18 cellular contexts compared by ENCODE assay signal in the genomic region with DNA sequence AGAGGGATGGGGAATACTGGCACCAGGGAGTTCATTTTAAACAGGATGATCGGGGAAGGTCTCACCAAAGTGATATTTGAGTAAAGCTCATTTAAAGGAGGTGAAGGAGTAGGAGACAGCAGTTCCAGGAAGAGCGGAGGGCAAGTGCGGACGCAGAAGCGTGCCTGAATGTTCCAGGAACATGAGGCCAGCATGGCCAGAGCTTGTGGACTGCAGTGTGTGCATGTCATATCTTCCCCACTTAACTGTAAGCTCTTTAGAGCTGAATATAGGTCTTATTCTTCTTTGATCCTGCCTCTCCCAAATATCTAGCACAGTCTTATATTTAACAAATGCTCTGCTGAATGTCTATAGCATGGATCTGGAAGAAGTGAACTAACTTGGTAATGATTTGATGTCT.
A peak's percentile ranks its signal among the peaks of the same experiment; 100 is the strongest.
DNase-seq lines count a peak whose midpoint lies in the region; ATAC-seq, FAIRE-seq and TF ChIP-seq lines count a peak whose summit lies in the region.
"Had no signal": no experiment of that assay in that cellular context is flagged by ENCODE, and none has a peak within 500 bp of the region (broad histone marks: within the 10 kb centered on the region; RNA-seq: fewer than 3 reads in every experiment).

No MANE protein-coding gene starts in this region.

- POLR2A ChIA-PET in endothelial cell of umbilical vein (lab: Charles Lee), result no interaction called here

- TF ChIP-seq CTCF in heart left ventricle (IDR thresholded peaks at IDR 0.05) (no peak), endothelial cell of umbilical vein (IDR thresholded peaks at IDR 0.05; ENCODE audit: extremely low read depth in 1 of 2, insufficient read depth in 1 of 2, low read depth in 1 of 2, low read length in 2 of 2) (no peak)

- no peak for TF ChIP-seq POLR2A in heart left ventricle (IDR thresholded peaks at IDR 0.05)
- no peak for TF ChIP-seq POLR2A in endothelial cell of umbilical vein (IDR thresholded peaks at IDR 0.05; ENCODE audit: low read depth, low read length)

- H3K36me3 ChIP-seq in heart left ventricle (no peaks in the 10 kb centered on the region), Karpas-422 (ENCODE audit: insufficient read depth, low read length) (no peaks in the 10 kb centered on the region), endothelial cell of umbilical vein (ENCODE audit: control insufficient read depth in 2 of 2, extremely low read depth in 1 of 2, insufficient read depth in 2 of 2, low read length in 2 of 2) (no peaks in the 10 kb centered on the region)

- FAIRE-seq in endothelial cell of umbilical vein (lab: Jason Lieb, UNC), result peak; percentile 24
- FAIRE-seq: GM12891, GM18507 had no signal

- no peak overlapping the region for H3K4me3 ChIP-seq in heart left ventricle
- H3K4me3 ChIP-seq in right cardiac atrium (ENCODE audit: low read length), result no peak overlapping the region
- H3K4me3 ChIP-seq in Karpas-422 (ENCODE audit: low read length), result no peak overlapping the region
- H3K4me3 ChIP-seq in endothelial cell of umbilical vein (replicated peaks in 1 of 3; ENCODE audit: insufficient read depth in 1 of 3, low read depth in 1 of 3, low read length in 3 of 3), result no peak overlapping the region
- H3K4me3 ChIP-seq: GM23338 had no signal

- CTCF ChIA-PET in endothelial cell of umbilical vein (lab: Charles Lee), result interaction anchor here (1.0 to 2.1 kb wide), 2 partner anchors 21 to 114 kb away, joined by 3 to 9 read pairs; no protein-coding TSS in a partner anchor

- H3K27ac ChIP-seq in heart left ventricle (no peak overlapping the region), right cardiac atrium (ENCODE audit: low read length) (no peak overlapping the region), Karpas-422 (ENCODE audit: low read length) (0 out of 2 replicates have a peak overlapping the region, but pooled peaks have one; percentile 1), endothelial cell of umbilical vein (ENCODE audit: insufficient read depth, low read depth, low read length) (no peak overlapping the region)

- H3K9me2 ChIP-seq in Karpas-422 (replicated peaks; ENCODE audit: insufficient read depth, low read length), result no peaks in the 10 kb centered on the region

- BruUV-seq in endothelial cell of umbilical vein (replicated peaks; lab: Mats Ljungman, UMichigan), result no TSS peak

- intact Hi-C loops in heart left ventricle (cut with DNase I) (no loop called here), right cardiac atrium (cut with DNase I) (no loop called here), endothelial cell of umbilical vein (cut with micrococcal nuclease) (no loop called here)

- ATAC-seq in heart left ventricle, result peak in 3 of 4 donors; percentile 44 to 74 (median 73)
- ATAC-seq in right cardiac atrium, result no peak
- no peak for ATAC-seq in HG02759 (IDR thresholded peaks at IDR 0.05; ENCODE audit: unreplicated experiment)
- ATAC-seq: GM23338, HCT116 had no signal

- H3K9me3 ChIP-seq in heart left ventricle, result no peaks in the 10 kb centered on the region
- no peaks in the 10 kb centered on the region for H3K9me3 ChIP-seq in right cardiac atrium (ENCODE audit: control insufficient read depth, low read length)
- H3K9me3 ChIP-seq in Karpas-422 (ENCODE audit: low read length), result no peaks in the 10 kb centered on the region
- no peaks in the 10 kb centered on the region for H3K9me3 ChIP-seq in endothelial cell of umbilical vein (replicated peaks; ENCODE audit: control insufficient read depth, insufficient read depth, low read length)

- dilution Hi-C loops in endothelial cell of umbilical vein (cut with MboI; ENCODE audit: extremely low pct_ligation_motif_present, low sequenced_read_pairs), result no loop called here

- H3K79me2 ChIP-seq in Karpas-422 (ENCODE audit: low read length), result no peaks in the 10 kb centered on the region
- no peaks in the 10 kb centered on the region for H3K79me2 ChIP-seq in endothelial cell of umbilical vein (ENCODE audit: control insufficient read depth, insufficient read depth, low read length)

- H4K20me1 ChIP-seq in Karpas-422 (ENCODE audit: insufficient read depth, low read depth, low read length) (no peaks in the 10 kb centered on the region), endothelial cell of umbilical vein (replicated peaks; ENCODE audit: control insufficient read depth, extremely low read depth, insufficient read depth, low read length) (no peaks in the 10 kb centered on the region)

- H3K9me1 ChIP-seq in endothelial cell of umbilical vein (replicated peaks; ENCODE audit: control insufficient read depth, extremely low read depth, insufficient read depth, low read length), result no peaks in the 10 kb centered on the region

- no peaks in the 10 kb centered on the region for H3K4me1 ChIP-seq in heart left ventricle
- no peaks in the 10 kb centered on the region for H3K4me1 ChIP-seq in right cardiac atrium (ENCODE audit: control insufficient read depth, insufficient read depth, low read length)
- peaks cover 12% of the 10 kb centered on the region for H3K4me1 ChIP-seq in Karpas-422 (ENCODE audit: low read length)
- H3K4me1 ChIP-seq in endothelial cell of umbilical vein (ENCODE audit: control insufficient read depth, extremely low read depth, insufficient read depth, low read length), result no peaks in the 10 kb centered on the region

- H3K9ac ChIP-seq in Karpas-422 (ENCODE audit: low read length), result no peak overlapping the region
- H3K9ac ChIP-seq in endothelial cell of umbilical vein (replicated peaks; ENCODE audit: extremely low read depth, insufficient read depth, low read length), result no peak overlapping the region

- WGBS in heart left ventricle, 4 donors, result 49 to 72% (median 60%) methylated on average over 5 of the region's 5 CpGs
- 55% methylated on average over 5 of the region's 5 CpGs for WGBS in right cardiac atrium

- H3K27me3 ChIP-seq in heart left ventricle, result no peaks in the 10 kb centered on the region
- H3K27me3 ChIP-seq in right cardiac atrium (ENCODE audit: control insufficient read depth, insufficient read depth), result no peaks in the 10 kb centered on the region
- no peaks in the 10 kb centered on the region for H3K27me3 ChIP-seq in Karpas-422 (ENCODE audit: low read length)
- H3K27me3 ChIP-seq in endothelial cell of umbilical vein (ENCODE audit: control insufficient read depth in 2 of 2, insufficient read depth in 2 of 2, low read length in 2 of 2), result no peaks in the 10 kb centered on the region

- DNase-seq in heart left ventricle, result no peak
- DNase-seq in right cardiac atrium, result no peak
- DNase-seq in Karpas-422, result no peak
- DNase-seq in endothelial cell of umbilical vein (ENCODE audit: low read depth, low spot score), result no peak
- no peak for DNase-seq in cerebellum (ENCODE audit: low spot score)
- DNase-seq: C1 segment of cervical spinal cord; Calu3; CD4-positive, alpha-beta memory T cell; COR-L47; DMS53; DMS79 treated with DMSO at 0.1 percent for 48 hours; GF-D8; H9 had no signal

- H3K4me2 ChIP-seq in Karpas-422 (ENCODE audit: low read depth, low read length, poor library complexity, severe bottlenecking) (no peak overlapping the region), endothelial cell of umbilical vein (ENCODE audit: insufficient read depth, low read length) (no peak overlapping the region)
- H3K4me2 ChIP-seq: GM23338 had no signal

- no peak overlapping the region for H2AFZ ChIP-seq in Karpas-422 (ENCODE audit: low read length)
- no peak overlapping the region for H2AFZ ChIP-seq in endothelial cell of umbilical vein (ENCODE audit: low read depth, low read length)
- H2AFZ ChIP-seq: GM23338 had no signal

TF ChIP-seq in endothelial cell of umbilical vein, 7 proteins besides CTCF, POLR2A, EP300 and RAD21:
- TF ChIP-seq GATA2 (IDR thresholded peaks at IDR 0.05; ENCODE audit: insufficient read depth, insufficient read length, low read depth, low read length) (no peak), FOS (IDR thresholded peaks at IDR 0.05; ENCODE audit: borderline replicate concordance, insufficient read depth, low read length) (no peak), MYC (IDR thresholded peaks at IDR 0.05; ENCODE audit: low read depth, low read length) (no peak), EZH2 (IDR thresholded peaks at IDR 0.05; ENCODE audit: borderline replicate concordance, low read depth, low read length, severe bottlenecking) (no peak), JUN (IDR thresholded peaks at IDR 0.05; ENCODE audit: borderline replicate concordance, insufficient read depth, insufficient read length, low read depth) (no peak), POLR2AphosphoS5 (IDR thresholded peaks at IDR 0.05; ENCODE audit: insufficient read depth, low read depth, low read length) (no peak)
- TF ChIP-seq, protein P1, sequence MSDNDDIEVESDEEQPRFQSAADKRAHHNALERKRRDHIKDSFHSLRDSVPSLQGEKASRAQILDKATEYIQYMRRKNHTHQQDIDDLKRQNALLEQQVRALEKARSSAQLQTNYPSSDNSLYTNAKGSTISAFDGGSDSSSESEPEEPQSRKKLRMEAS (IDR thresholded peaks at IDR 0.05; ENCODE audit: insufficient read depth, insufficient read length), result no peak
TF ChIP-seq in endothelial cell of umbilical vein: peak in this region for 0.

Comparison
In these comparisons a context has a peak if more than half of its experiments do, and no peak if none do; other contexts are left out.
1. ATAC-seq: peak in heart left ventricle (3 of 4); none in right cardiac atrium (0 of 2) and HG02759 (single experiment).